ENCODE assay signal across 1 cellular context in the genomic region with DNA sequence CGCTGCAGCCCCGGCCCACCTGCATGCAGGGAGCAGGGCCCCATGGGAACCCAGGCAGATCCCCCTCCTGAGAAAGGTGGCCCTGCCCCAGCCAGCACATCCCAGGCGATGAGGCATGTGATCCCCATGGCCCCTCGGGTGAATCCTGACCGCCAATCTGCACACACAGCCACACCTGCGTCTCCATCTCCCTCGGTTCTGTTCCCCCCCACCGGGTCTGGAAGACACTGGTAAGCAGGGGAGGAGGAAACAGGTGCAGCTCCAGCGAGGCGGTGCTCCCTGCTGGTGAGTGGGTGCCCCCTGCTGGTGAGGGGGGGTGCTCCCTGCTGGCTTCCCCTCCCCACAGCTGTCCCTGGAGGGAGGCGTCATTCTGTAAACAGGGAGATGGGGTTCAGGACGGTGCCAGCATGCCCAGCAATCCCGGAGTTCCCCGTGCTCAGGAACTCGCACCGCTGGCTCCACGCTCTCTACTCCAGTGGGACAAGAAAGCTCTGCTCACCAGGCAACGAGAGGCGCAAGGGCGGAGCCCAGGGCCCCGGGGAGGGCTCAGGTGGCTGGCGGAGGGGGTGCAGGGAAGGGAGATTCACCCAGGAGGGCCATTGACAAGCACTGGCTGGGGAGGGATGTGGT.
A peak's percentile ranks its signal among the peaks of the same experiment; 100 is the strongest.
TF ChIP-seq lines count a peak whose summit lies in the region.

No MANE protein-coding gene starts in this region.

TF ChIP-seq in HepG2, 621 proteins besides CTCF, POLR2A, EP300 and RAD21 (continued from another document and continues in another):
- TF ChIP-seq, protein P1, sequence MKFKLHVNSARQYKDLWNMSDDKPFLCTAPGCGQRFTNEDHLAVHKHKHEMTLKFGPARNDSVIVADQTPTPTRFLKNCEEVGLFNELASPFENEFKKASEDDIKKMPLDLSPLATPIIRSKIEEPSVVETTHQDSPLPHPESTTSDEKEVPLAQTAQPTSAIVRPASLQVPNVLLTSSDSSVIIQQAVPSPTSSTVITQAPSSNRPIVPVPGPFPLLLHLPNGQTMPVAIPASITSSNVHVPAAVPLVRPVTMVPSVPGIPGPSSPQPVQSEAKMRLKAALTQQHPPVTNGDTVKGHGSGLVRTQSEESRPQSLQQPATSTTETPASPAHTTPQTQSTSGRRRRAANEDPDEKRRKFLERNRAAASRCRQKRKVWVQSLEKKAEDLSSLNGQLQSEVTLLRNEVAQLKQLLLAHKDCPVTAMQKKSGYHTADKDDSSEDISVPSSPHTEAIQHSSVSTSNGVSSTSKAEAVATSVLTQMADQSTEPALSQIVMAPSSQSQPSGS (CRISPR knock-in tag; IDR thresholded peaks at IDR 0.05), result 0 out of 2 replicates have a peak, but pooled peaks have one; percentile 42
- TF ChIP-seq ZNF503 (CRISPR knock-in tag; IDR thresholded peaks at IDR 0.05), result no peak
- TF ChIP-seq ZFP91 (CRISPR knock-in tag; IDR thresholded peaks at IDR 0.05; ENCODE audit: borderline replicate concordance), result peak; percentile 70; the same call in 1 of the 2 replicates
- no peak for TF ChIP-seq SP4 (CRISPR knock-in tag; IDR thresholded peaks at IDR 0.05)
- TF ChIP-seq FOXA1 (IDR thresholded peaks at IDR 0.05), result no peak
- TF ChIP-seq FOXA1 (CRISPR knock-in tag; IDR thresholded peaks at IDR 0.05), result peak; percentile 88
- no peak; the same call in 1 of the 2 replicates for TF ChIP-seq ZNF607 (CRISPR knock-in tag; IDR thresholded peaks at IDR 0.05; ENCODE audit: borderline replicate concordance)
- TF ChIP-seq HNRNPLL (IDR thresholded peaks at IDR 0.05; ENCODE audit: low read depth, low read length, poor library complexity, severe bottlenecking), result peak; percentile 25
- TF ChIP-seq, protein P2, sequence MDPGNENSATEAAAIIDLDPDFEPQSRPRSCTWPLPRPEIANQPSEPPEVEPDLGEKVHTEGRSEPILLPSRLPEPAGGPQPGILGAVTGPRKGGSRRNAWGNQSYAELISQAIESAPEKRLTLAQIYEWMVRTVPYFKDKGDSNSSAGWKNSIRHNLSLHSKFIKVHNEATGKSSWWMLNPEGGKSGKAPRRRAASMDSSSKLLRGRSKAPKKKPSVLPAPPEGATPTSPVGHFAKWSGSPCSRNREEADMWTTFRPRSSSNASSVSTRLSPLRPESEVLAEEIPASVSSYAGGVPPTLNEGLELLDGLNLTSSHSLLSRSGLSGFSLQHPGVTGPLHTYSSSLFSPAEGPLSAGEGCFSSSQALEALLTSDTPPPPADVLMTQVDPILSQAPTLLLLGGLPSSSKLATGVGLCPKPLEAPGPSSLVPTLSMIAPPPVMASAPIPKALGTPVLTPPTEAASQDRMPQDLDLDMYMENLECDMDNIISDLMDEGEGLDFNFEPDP (CRISPR knock-in tag; conservative IDR thresholded peaks at IDR 0.05), result no peak
- no peak for TF ChIP-seq NR2F6 (IDR thresholded peaks at IDR 0.05)
- peak; percentile 18; the same call in 1 of the 2 replicates for TF ChIP-seq NR2F6 (CRISPR knock-in tag; IDR thresholded peaks at IDR 0.05)
- TF ChIP-seq AHR (CRISPR knock-in tag; IDR thresholded peaks at IDR 0.05), result no peak
- no peak for TF ChIP-seq RNF2 (conservative IDR thresholded peaks at IDR 0.05; ENCODE audit: low read depth)
- TF ChIP-seq, protein P3, sequence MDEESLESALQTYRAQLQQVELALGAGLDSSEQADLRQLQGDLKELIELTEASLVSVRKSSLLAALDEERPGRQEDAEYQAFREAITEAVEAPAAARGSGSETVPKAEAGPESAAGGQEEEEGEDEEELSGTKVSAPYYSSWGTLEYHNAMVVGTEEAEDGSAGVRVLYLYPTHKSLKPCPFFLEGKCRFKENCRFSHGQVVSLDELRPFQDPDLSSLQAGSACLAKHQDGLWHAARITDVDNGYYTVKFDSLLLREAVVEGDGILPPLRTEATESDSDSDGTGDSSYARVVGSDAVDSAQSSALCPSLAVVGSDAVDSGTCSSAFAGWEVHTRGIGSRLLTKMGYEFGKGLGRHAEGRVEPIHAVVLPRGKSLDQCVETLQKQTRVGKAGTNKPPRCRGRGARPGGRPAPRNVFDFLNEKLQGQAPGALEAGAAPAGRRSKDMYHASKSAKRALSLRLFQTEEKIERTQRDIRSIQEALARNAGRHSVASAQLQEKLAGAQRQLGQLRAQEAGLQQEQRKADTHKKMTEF (CRISPR knock-in tag; IDR thresholded peaks at IDR 0.05), result peak; percentile 25; the same call in 1 of the 2 replicates
- no peak; the same call in 1 of the 2 replicates for TF ChIP-seq ZNF839 (CRISPR knock-in tag; IDR thresholded peaks at IDR 0.05; ENCODE audit: borderline replicate concordance)
- TF ChIP-seq PPARG (CRISPR knock-in tag; conservative IDR thresholded peaks at IDR 0.05), result no peak
- no peak for TF ChIP-seq ZKSCAN5 (CRISPR knock-in tag; IDR thresholded peaks at IDR 0.05)
- no peak for TF ChIP-seq ZSCAN12 (CRISPR knock-in tag; IDR thresholded peaks at IDR 0.05)
- no peak for TF ChIP-seq ZSCAN20 (CRISPR knock-in tag; IDR thresholded peaks at IDR 0.05; ENCODE audit: borderline replicate concordance)
- TF ChIP-seq ZNF510 (CRISPR knock-in tag; IDR thresholded peaks at IDR 0.05; ENCODE audit: low read depth), result no peak
- peak; percentile 20; the same call in 1 of the 2 replicates for TF ChIP-seq TBX2 (CRISPR knock-in tag; IDR thresholded peaks at IDR 0.05; ENCODE audit: borderline replicate concordance)
- no peak for TF ChIP-seq HMG20A (CRISPR knock-in tag; IDR thresholded peaks at IDR 0.05; ENCODE audit: borderline replicate concordance)
- TF ChIP-seq PATZ1 (CRISPR knock-in tag; IDR thresholded peaks at IDR 0.05), result peak; percentile 88
- TF ChIP-seq RELA (CRISPR knock-in tag; IDR thresholded peaks at IDR 0.05), result 0 out of 2 replicates have a peak, but pooled peaks have one; percentile 73
- TF ChIP-seq PAX8 (CRISPR knock-in tag; IDR thresholded peaks at IDR 0.05; ENCODE audit: borderline replicate concordance), result no peak
- no peak for TF ChIP-seq RCOR2 (CRISPR knock-in tag; IDR thresholded peaks at IDR 0.05)
- peak; percentile 66; the same call in 1 of the 2 replicates for TF ChIP-seq HNRNPL (IDR thresholded peaks at IDR 0.05; ENCODE audit: low read depth, low read length)
- 0 out of 2 replicates have a peak, but pooled peaks have one; percentile 33 for TF ChIP-seq ZNF33B (CRISPR knock-in tag; IDR thresholded peaks at IDR 0.05)
- TF ChIP-seq MAFG (CRISPR knock-in tag; IDR thresholded peaks at IDR 0.05), result no peak
- TF ChIP-seq ZNF580 (CRISPR knock-in tag; IDR thresholded peaks at IDR 0.05; ENCODE audit: borderline replicate concordance, low read depth), result no peak
- TF ChIP-seq ZNF879 (CRISPR knock-in tag; IDR thresholded peaks at IDR 0.05), result no peak
- TF ChIP-seq KDM2A (CRISPR knock-in tag; IDR thresholded peaks at IDR 0.05; ENCODE audit: borderline replicate concordance, low read depth), result peak; percentile 46; the same call in 1 of the 2 replicates
- peak; percentile 56 for TF ChIP-seq FOSL2 (CRISPR knock-in tag; IDR thresholded peaks at IDR 0.05)
- TF ChIP-seq, protein P4, sequence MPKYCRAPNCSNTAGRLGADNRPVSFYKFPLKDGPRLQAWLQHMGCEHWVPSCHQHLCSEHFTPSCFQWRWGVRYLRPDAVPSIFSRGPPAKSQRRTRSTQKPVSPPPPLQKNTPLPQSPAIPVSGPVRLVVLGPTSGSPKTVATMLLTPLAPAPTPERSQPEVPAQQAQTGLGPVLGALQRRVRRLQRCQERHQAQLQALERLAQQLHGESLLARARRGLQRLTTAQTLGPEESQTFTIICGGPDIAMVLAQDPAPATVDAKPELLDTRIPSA (CRISPR knock-in tag; IDR thresholded peaks at IDR 0.05; ENCODE audit: borderline replicate concordance), result no peak
- TF ChIP-seq, protein P5, sequence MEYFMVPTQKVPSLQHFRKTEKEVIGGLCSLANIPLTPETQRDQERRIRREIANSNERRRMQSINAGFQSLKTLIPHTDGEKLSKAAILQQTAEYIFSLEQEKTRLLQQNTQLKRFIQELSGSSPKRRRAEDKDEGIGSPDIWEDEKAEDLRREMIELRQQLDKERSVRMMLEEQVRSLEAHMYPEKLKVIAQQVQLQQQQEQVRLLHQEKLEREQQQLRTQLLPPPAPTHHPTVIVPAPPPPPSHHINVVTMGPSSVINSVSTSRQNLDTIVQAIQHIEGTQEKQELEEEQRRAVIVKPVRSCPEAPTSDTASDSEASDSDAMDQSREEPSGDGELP (IDR thresholded peaks at IDR 0.05; ENCODE audit: borderline replicate concordance, low read depth), result peak; percentile 81
- no peak for TF ChIP-seq U2AF2 (IDR thresholded peaks at IDR 0.05; ENCODE audit: low read depth, low read length)
- no peak for TF ChIP-seq ZNF367 (CRISPR knock-in tag; IDR thresholded peaks at IDR 0.05; ENCODE audit: borderline replicate concordance)
- TF ChIP-seq HIC2 (CRISPR knock-in tag; IDR thresholded peaks at IDR 0.05; ENCODE audit: low read depth), result 0 out of 2 replicates have a peak, but pooled peaks have one; percentile 19
- no peak for TF ChIP-seq NCOA1 (CRISPR knock-in tag; IDR thresholded peaks at IDR 0.05)
- TF ChIP-seq GATAD2A (CRISPR knock-in tag; IDR thresholded peaks at IDR 0.05), result peak; percentile 54; the same call in 1 of the 2 replicates
- TF ChIP-seq RXRB (CRISPR knock-in tag; IDR thresholded peaks at IDR 0.05; ENCODE audit: borderline replicate concordance), result 0 out of 2 replicates have a peak, but pooled peaks have one; percentile 29
- TF ChIP-seq PLRG1 (conservative IDR thresholded peaks at IDR 0.05), result no peak
- TF ChIP-seq ZNF747 (CRISPR knock-in tag; IDR thresholded peaks at IDR 0.05; ENCODE audit: borderline replicate concordance), result no peak
- TF ChIP-seq ARID2 (CRISPR knock-in tag; IDR thresholded peaks at IDR 0.05; ENCODE audit: borderline replicate concordance), result no peak
- peak; percentile 39; the same call in 1 of the 2 replicates for TF ChIP-seq FOXO1 (CRISPR knock-in tag; IDR thresholded peaks at IDR 0.05)
- no peak for TF ChIP-seq BCL6 (CRISPR knock-in tag; IDR thresholded peaks at IDR 0.05)
- TF ChIP-seq ZSCAN25 (CRISPR knock-in tag; IDR thresholded peaks at IDR 0.05), result peak; percentile 87
- TF ChIP-seq BATF2 (CRISPR knock-in tag; IDR thresholded peaks at IDR 0.05), result no peak
- no peak for TF ChIP-seq NCOA5 (CRISPR knock-in tag; IDR thresholded peaks at IDR 0.05)
